Comparison of ENCODE assay signal across 29 cellular contexts in the genomic region with DNA sequence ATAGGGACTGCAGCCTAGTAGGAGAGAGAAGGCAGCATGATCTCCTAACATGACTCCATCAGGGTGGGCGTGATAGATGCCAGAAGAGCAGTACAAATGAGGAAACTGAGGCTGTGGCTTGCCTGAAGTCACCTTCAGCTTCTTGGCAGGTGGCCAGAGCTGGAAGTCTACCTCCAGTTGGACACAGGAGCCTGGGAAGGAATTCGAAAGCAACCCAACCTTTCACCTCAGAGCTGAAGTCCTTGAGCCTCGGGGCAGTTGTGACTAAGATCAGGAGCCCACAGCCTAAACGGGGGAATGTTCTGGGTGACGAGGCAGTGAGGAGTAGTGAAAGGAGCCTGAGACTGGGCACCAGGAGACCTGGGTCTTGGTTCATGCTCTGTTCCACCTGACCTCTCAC. TPM values are rescaled to one million over a fixed set of nuclear protein-coding genes. Genes with fewer than 3 reads are reported as not detected.
A peak's percentile ranks its signal among the peaks of the same experiment; 100 is the strongest.
DNase-seq lines count a peak whose midpoint lies in the region; ATAC-seq, FAIRE-seq and TF ChIP-seq lines count a peak whose summit lies in the region.
"Had no signal": no experiment of that assay in that cellular context is flagged by ENCODE, and none has a peak within 500 bp of the region (broad histone marks: within the 10 kb centered on the region; RNA-seq: fewer than 3 reads in every experiment).

No MANE protein-coding gene starts in this region.

- H3K27ac Mint-ChIP-seq in CD4-positive, alpha-beta memory T cell, result peak overlapping the region in 5 of 7 donors; percentile 57 to 93 (median 90)
- H3K27ac Mint-ChIP-seq: activated CD4-positive, alpha-beta T cell treated with anti-CD3 and anti-CD28 coated beads, Interleukin-2, amount 10 ng/mL, durations not matched to agents 24 days and 14 days; activated naive CD4-positive, alpha-beta T cell treated with anti-CD3 and anti-CD28 coated beads, Interleukin-2, amount 50 U/mL, for 72 hours; HFFc6; natural killer cell had no signal

- intact Hi-C loops in CD4-positive, alpha-beta memory T cell (cut with micrococcal nuclease), result no loop called here
- intact Hi-C loops in K562 (cut with micrococcal nuclease), result no loop called here

- peaks cover 4 to 6% of the 10 kb centered on the region in 2 donors for H3K36me3 Mint-ChIP-seq in CD4-positive, alpha-beta memory T cell
- H3K36me3 Mint-ChIP-seq: natural killer cell had no signal

- no peak for FAIRE-seq in K562 (lab: Jason Lieb, UNC)
- FAIRE-seq: D721Med, endothelial cell of umbilical vein had no signal

- no peak for TF ChIP-seq POLR2A in K562 (conservative IDR thresholded peaks at IDR 0.05)

- TF ChIP-seq CTCF in K562 (IDR thresholded peaks at IDR 0.05 in 2 of 3, conservative IDR thresholded peaks at IDR 0.05 in 1 of 3; ENCODE audit: insufficient read depth in 2 of 3, low read depth in 1 of 3, low read length in 3 of 3), result no peak

- H2AFZ ChIP-seq in K562 (ENCODE audit: low read depth, low read length), result no peak overlapping the region
- H2AFZ ChIP-seq in neuronal stem cell (ENCODE audit: low read length), result no peak overlapping the region

- H3K4me1 Mint-ChIP-seq in CD4-positive, alpha-beta memory T cell, result peaks cover 46 to 85% (median 68%) of the 10 kb centered on the region in 4 donors

- H2BK12ac ChIP-seq in neuronal stem cell (ENCODE audit: low read length), result no peak overlapping the region

- no peak overlapping the region for H3K14ac ChIP-seq in neuronal stem cell (ENCODE audit: low read length)

- no peak for DNase-seq in CD4-positive, alpha-beta memory T cell
- DNase-seq in LoVo (ENCODE audit: low spot score), result peak; percentile 41
- no peak for DNase-seq in K562 (ENCODE audit: extremely low read depth in 1 of 4, low spot score in 3 of 4)
- no peak for DNase-seq in neuronal stem cell (ENCODE audit: low spot score)
- no peak for DNase-seq in GM03348 (ENCODE audit: low spot score)
- DNase-seq in cerebellum (ENCODE audit: low spot score), result no peak
- no peak for DNase-seq in NCI-H2081 (lab: John Stamatoyannopoulos, UW)
- DNase-seq: activated CD4-positive, alpha-beta T cell treated with anti-CD3 and anti-CD28 coated beads, Interleukin-2, amount 10 ng/mL, durations not matched to agents 24 days and 14 days; aorta; HFFc6; hippocampal formation; MV-4-11; natural killer cell; NCI-H1436 treated with DMSO at 0.1 percent for 48 hours; NCI-H2107; NCI-H446; NCI-H82; stimulated activated CD4-positive, alpha-beta T cell treated with anti-CD3 and anti-CD28 coated beads, Interleukin-2, amount 100 ng/mL, for 24 hours; T-helper 9 cell; WERI-Rb-1 had no signal

- H3K9ac ChIP-seq in K562 (ENCODE audit: insufficient read depth in 1 of 2, low read depth in 2 of 2, low read length in 2 of 2) (no peak overlapping the region), neuronal stem cell (ENCODE audit: low read depth, low read length, poor library complexity) (no peak overlapping the region)

- no peak overlapping the region for H4K8ac ChIP-seq in neuronal stem cell (ENCODE audit: low read depth, low read length)

- H3K18ac ChIP-seq in neuronal stem cell (ENCODE audit: low read length), result no peak overlapping the region

- H3K27me3 ChIP-seq in CD4-positive, alpha-beta memory T cell (ENCODE audit: insufficient read depth, low read length), result no peaks in the 10 kb centered on the region
- peaks cover 0 to 4% of the 10 kb centered on the region in 2 experiments; a peak in 1 of 5 replicates for H3K27me3 ChIP-seq in K562 (ENCODE audit: control insufficient read depth in 2 of 2, insufficient read depth in 2 of 2, low read length in 2 of 2)
- no peaks in the 10 kb centered on the region for H3K27me3 ChIP-seq in neuronal stem cell (ENCODE audit: control insufficient read depth in 3 of 3, insufficient read depth in 3 of 3, low read depth in 1 of 3, low read length in 3 of 3)
- H3K27me3 ChIP-seq: tibial nerve had no signal

- H4K20me1 ChIP-seq in K562 (replicated peaks; ENCODE audit: control insufficient read depth, insufficient read depth, low read length), result no peaks in the 10 kb centered on the region

- H3K4me1 ChIP-seq in CD4-positive, alpha-beta memory T cell (ENCODE audit: insufficient read depth, low read length), result peaks cover 79% of the 10 kb centered on the region
- H3K4me1 ChIP-seq in K562 (replicated peaks in 1 of 2; ENCODE audit: control insufficient read depth in 2 of 2, insufficient read depth in 2 of 2, low read length in 2 of 2) (peaks cover 0 to 4% of the 10 kb centered on the region in 2 experiments; a peak in 2 of 5 replicates), neuronal stem cell (ENCODE audit: control insufficient read depth in 2 of 2, insufficient read depth in 1 of 2, low read depth in 1 of 2, low read length in 2 of 2) (peaks cover 0 to 4% of the 10 kb centered on the region in 2 donors)

- POLR2A ChIA-PET in CD4-positive, alpha-beta memory T cell (lab: Charles Lee; ENCODE audit: partially characterized antibody), result interaction anchor here (2.0 to 7.9 kb wide), 2 partner anchors 12 to 58 kb away, joined by 8 to 146 read pairs; a partner anchor contains a TSS
- POLR2A ChIA-PET in K562 (lab: Yijun Ruan, JAX), result no interaction called here

- H3K79me2 ChIP-seq in K562 (ENCODE audit: control insufficient read depth, insufficient read depth, low read length), result no peaks in the 10 kb centered on the region

- peak overlapping the region in 6 of 8 donors; percentile 10 to 80 (median 21) for H3K4me3 Mint-ChIP-seq in CD4-positive, alpha-beta memory T cell
- H3K4me3 Mint-ChIP-seq: HFFc6, natural killer cell had no signal

- H2BK120ac ChIP-seq in neuronal stem cell (ENCODE audit: low read depth, low read length), result no peak overlapping the region

- no peak overlapping the region for H3K4ac ChIP-seq in neuronal stem cell (ENCODE audit: low read length)

- WGBS in K562 (ENCODE audit: insufficient coverage, low coverage, missing lambda C conversion rate), result 8% methylated on average over 5 of the region's 5 CpGs
- WGBS in neuronal stem cell (ENCODE audit: extremely low coverage in 2 of 2, insufficient read length in 2 of 2, insufficient replicate concordance in 1 of 2), 2 donors, result no CpG with 5 or more reads among the region's 5 CpGs

- H4K91ac ChIP-seq in neuronal stem cell (ENCODE audit: low read depth, low read length, poor library complexity), result no peak overlapping the region

- no peak overlapping the region for H2BK15ac ChIP-seq in neuronal stem cell (ENCODE audit: low read length)

- no peak for TF ChIP-seq EP300 in K562 (IDR thresholded peaks at IDR 0.05; ENCODE audit: low read length)

- peak overlapping the region; percentile 17 for H2AK5ac ChIP-seq in neuronal stem cell (ENCODE audit: low read depth, low read length)

- H3K27ac ChIP-seq in CD4-positive, alpha-beta memory T cell (ENCODE audit: low read depth, low read length), result no peak overlapping the region
- H3K27ac ChIP-seq in K562 (ENCODE audit: extremely low read depth, low read depth, low read length) (no peak overlapping the region), neuronal stem cell (replicated peaks; ENCODE audit: low read length) (no peak overlapping the region)
- H3K27ac ChIP-seq: C4-2B, WERI-Rb-1 had no signal

- no peak overlapping the region for H3K4me3 ChIP-seq in CD4-positive, alpha-beta memory T cell (ENCODE audit: low read length in 2 of 2)
- H3K4me3 ChIP-seq in K562 (no peak overlapping the region), neuronal stem cell (ENCODE audit: low read length in 2 of 2) (no peak overlapping the region)
- H3K4me3 ChIP-seq: tibial nerve had no signal

- H3K23ac ChIP-seq in neuronal stem cell (ENCODE audit: low read depth, low read length, poor library complexity), result peak overlapping the region; percentile 8

- H3K9me3 ChIP-seq in CD4-positive, alpha-beta memory T cell (ENCODE audit: control insufficient read depth in 1 of 2, low read length in 2 of 2), result no peaks in the 10 kb centered on the region
- H3K9me3 ChIP-seq in K562 (replicated peaks; ENCODE audit: control insufficient read depth, insufficient read depth, low read depth, low read length), result no peaks in the 10 kb centered on the region
- H3K9me3 ChIP-seq in neuronal stem cell (replicated peaks in 1 of 2; ENCODE audit: control insufficient read depth in 2 of 2, insufficient read depth in 1 of 2, low read depth in 1 of 2, low read length in 2 of 2), result peaks cover 0 to 3% of the 10 kb centered on the region in 2 donors
- H3K9me3 ChIP-seq: tibial nerve had no signal

- no peaks in the 10 kb centered on the region for H3K79me1 ChIP-seq in neuronal stem cell (ENCODE audit: low read depth, low read length)

- in situ Hi-C loops in K562 (cut with MboI), result no loop called here

- no peaks in the 10 kb centered on the region for H3K27me3 Mint-ChIP-seq in CD4-positive, alpha-beta memory T cell
- H3K27me3 Mint-ChIP-seq: activated CD4-positive, alpha-beta T cell treated with anti-CD3 and anti-CD28 coated beads, Interleukin-2, amount 10 ng/mL, durations not matched to agents 24 days and 14 days had no signal

- no peak overlapping the region for H3K4me2 ChIP-seq in K562 (ENCODE audit: insufficient read depth, low read length)
- H3K4me2 ChIP-seq in neuronal stem cell (ENCODE audit: insufficient read depth, low read length, poor library complexity, severe bottlenecking), result no peak overlapping the region

- H3K9me1 ChIP-seq in K562 (ENCODE audit: control insufficient read depth, insufficient read depth, low read length), result no peaks in the 10 kb centered on the region

- CTCF ChIA-PET in CD4-positive, alpha-beta memory T cell (lab: Charles Lee; ENCODE audit: partially characterized antibody), result interaction anchor here (1.6 to 10.9 kb wide), 5 partner anchors 9 to 64 kb away, joined by 4 to 127 read pairs (median 7); a partner anchor contains a TSS
- CTCF ChIA-PET in K562 (lab: Yijun Ruan, JAX; ENCODE audit: low intra/inter-chr PET ratio), result no interaction called here

- BruUV-seq in K562 (replicated peaks; lab: Mats Ljungman, UMichigan), result no TSS peak

- H2BK5ac ChIP-seq in neuronal stem cell (ENCODE audit: low read length), result no peak overlapping the region

- no peaks in the 10 kb centered on the region for H3K36me3 ChIP-seq in CD4-positive, alpha-beta memory T cell (ENCODE audit: insufficient read depth, low read length)
- H3K36me3 ChIP-seq in K562 (ENCODE audit: control insufficient read depth, insufficient read depth, low read length) (no peaks in the 10 kb centered on the region), neuronal stem cell (replicated peaks in 1 of 2; ENCODE audit: control insufficient read depth in 2 of 2, insufficient read depth in 2 of 2, low read length in 2 of 2) (no peaks in the 10 kb centered on the region)
- H3K36me3 ChIP-seq: tibial nerve, WERI-Rb-1 had no signal

- ATAC-seq in K562, result no peak
- ATAC-seq: activated naive CD4-positive, alpha-beta T cell treated with anti-CD3 and anti-CD28 coated beads, Interleukin-2, amount 50 U/mL, for 72 hours; natural killer cell had no signal

- TF ChIP-seq RAD21 in K562 (CRISPR knock-in tag; conservative IDR thresholded peaks at IDR 0.05 in 1 of 2, IDR thresholded peaks at IDR 0.05 in 1 of 2), result no peak

- no peaks in the 10 kb centered on the region for H3K9me3 Mint-ChIP-seq in CD4-positive, alpha-beta memory T cell
- H3K9me3 Mint-ChIP-seq: activated CD4-positive, alpha-beta T cell treated with anti-CD3 and anti-CD28 coated beads, Interleukin-2, amount 10 ng/mL, durations not matched to agents 24 days and 14 days; activated naive CD4-positive, alpha-beta T cell treated with anti-CD3 and anti-CD28 coated beads, Interleukin-2, amount 50 U/mL, for 72 hours; HFFc6; natural killer cell had no signal

RNA-seq across cellular contexts. Expression of a gene that starts 9.4 kb away (rescaled TPM):
- total RNA-seq in CD4-positive, alpha-beta memory T cell, result under 1 TPM; 0.53 to 0.58 TPM
- polyA plus RNA-seq in CD4-positive, alpha-beta memory T cell, result under 1 TPM; 0.20 to 0.29 TPM
- 0.16 TPM in 1 of 2 replicates, not detected in the other for total RNA-seq in K562 (2011; cell fraction: chromatin; rRNA removed; ENCODE audit: low replicate concordance)
- 0.17 TPM in 1 of 2 replicates, not detected in the other for total RNA-seq in K562 (2011; cell fraction: nucleolus; rRNA removed)
- total RNA-seq in K562 (2011; cell fraction: nucleoplasm; rRNA removed), result not detected in 2 replicates
- total RNA-seq in K562 (2014; rRNA removed), result not detected in 2 replicates
- not detected in 2 replicates for total RNA-seq in K562 (2014; rRNA removed; fragmentation: Illumina TruSeq; extraction: Trizol)
- not detected in 2 replicates for total RNA-seq in K562 (2015; rRNA removed; fragmentation: Illumina TruSeq; extraction: Trizol)
- not detected in 2 replicates for total RNA-seq in K562 (2021)
- 0.04 TPM in 1 of 2 replicates, not detected in the other for polyA plus RNA-seq in K562 (2011; rRNA removed)
- polyA plus RNA-seq in K562 (2011; cell fraction: cytosol; rRNA removed), result not detected in 2 replicates
- polyA plus RNA-seq in K562 (2011; cell fraction: nucleus; rRNA removed), result not detected in 2 replicates
- polyA plus RNA-seq in K562 (2012), result 0.05 TPM in 1 of 2 replicates, not detected in the other
- polyA plus RNA-seq in K562 (2014; fragmentation: Illumina TruSeq; extraction: Trizol), result not detected in 2 replicates
- not detected for polyA plus RNA-seq in K562 (2014; fragmentation: Nextera tagmentation; extraction: Ambion mirVana)
- polyA plus RNA-seq in K562 (2014; rRNA removed), result not detected in 2 replicates
- polyA minus RNA-seq in K562 (2011; rRNA and poly(A)+ RNA removed), result not detected in 2 replicates
- polyA minus RNA-seq in K562 (2011; cell fraction: cytosol; rRNA and poly(A)+ RNA removed), result not detected in 2 replicates
- polyA minus RNA-seq in K562 (2011; cell fraction: nucleus; rRNA and poly(A)+ RNA removed), result not detected in 2 replicates
- polyA plus RNA-seq in neuronal stem cell (2013, experiment 1 of 2), result 0.06 TPM
- polyA plus RNA-seq in neuronal stem cell (2013, experiment 2 of 2), result 0.10 TPM
- not detected for total RNA-seq in cerebellum
- total RNA-seq: aorta, cardiac septum, Daoy, endothelial cell of umbilical vein, natural killer cell, osteoblast, tibial nerve had no signal
- polyA plus RNA-seq: fibroblast of lung had no signal

RNA-seq across cellular contexts. Expression of a gene that starts 33.6 kb away (rescaled TPM):
- 10 to 100 TPM; 12.0 to 13.0 TPM for total RNA-seq in CD4-positive, alpha-beta memory T cell
- 1 to 10 TPM in 1 of 2 donors, under 1 TPM in 1; 0.52 to 1.3 TPM for polyA plus RNA-seq in CD4-positive, alpha-beta memory T cell
- not detected in 2 replicates for total RNA-seq in K562 (2011; cell fraction: chromatin; rRNA removed; ENCODE audit: low replicate concordance)
- total RNA-seq in K562 (2011; cell fraction: nucleolus; rRNA removed), result not detected in 2 replicates
- total RNA-seq in K562 (2011; cell fraction: nucleoplasm; rRNA removed), result not detected in 2 replicates
- total RNA-seq in K562 (2014; rRNA removed), result not detected in 2 replicates
- total RNA-seq in K562 (2014; rRNA removed; fragmentation: Illumina TruSeq; extraction: Trizol), result not detected in 2 replicates
- total RNA-seq in K562 (2015; rRNA removed; fragmentation: Illumina TruSeq; extraction: Trizol), result not detected in 2 replicates
- 0.04 TPM in 1 of 2 replicates, not detected in the other for total RNA-seq in K562 (2021)
- polyA plus RNA-seq in K562 (2011; rRNA removed), result not detected in 2 replicates
- not detected in 2 replicates for polyA plus RNA-seq in K562 (2011; cell fraction: cytosol; rRNA removed)
- not detected in 2 replicates for polyA plus RNA-seq in K562 (2011; cell fraction: nucleus; rRNA removed)
- 0.03 TPM in 1 of 2 replicates, not detected in the other for polyA plus RNA-seq in K562 (2012)
- not detected in 2 replicates for polyA plus RNA-seq in K562 (2014; fragmentation: Illumina TruSeq; extraction: Trizol)
- polyA plus RNA-seq in K562 (2014; fragmentation: Nextera tagmentation; extraction: Ambion mirVana), result not detected
- not detected in 2 replicates for polyA plus RNA-seq in K562 (2014; rRNA removed)
- not detected in 2 replicates for polyA minus RNA-seq in K562 (2011; rRNA and poly(A)+ RNA removed)
- polyA minus RNA-seq in K562 (2011; cell fraction: cytosol; rRNA and poly(A)+ RNA removed), result not detected in 2 replicates
- not detected in 2 replicates for polyA minus RNA-seq in K562 (2011; cell fraction: nucleus; rRNA and poly(A)+ RNA removed)
- 0.32 TPM for polyA plus RNA-seq in neuronal stem cell (2013, experiment 1 of 2)
- 0.25 TPM for polyA plus RNA-seq in neuronal stem cell (2013, experiment 2 of 2)
- 12.4 TPM for total RNA-seq in cerebellum
- total RNA-seq: Daoy had no signal

RNA-seq across cellular contexts. Expression of a gene that starts 46.9 kb away (rescaled TPM):
- 10 to 100 TPM; 29.8 to 36.9 TPM for total RNA-seq in CD4-positive, alpha-beta memory T cell
- polyA plus RNA-seq in CD4-positive, alpha-beta memory T cell, result 10 to 100 TPM in 1 of 2 donors, 1 to 10 TPM in 1; 1.8 to 10.8 TPM
- total RNA-seq in K562 (2011; cell fraction: chromatin; rRNA removed; ENCODE audit: low replicate concordance), result 21.6 and 38.9 TPM in 2 replicates
- total RNA-seq in K562 (2011; cell fraction: nucleolus; rRNA removed), result 14.3 and 15.7 TPM in 2 replicates
- 19.9 and 30.2 TPM in 2 replicates for total RNA-seq in K562 (2011; cell fraction: nucleoplasm; rRNA removed)
- 24.6 and 32.9 TPM in 2 replicates for total RNA-seq in K562 (2014; rRNA removed)
- total RNA-seq in K562 (2014; rRNA removed; fragmentation: Illumina TruSeq; extraction: Trizol), result 22.9 and 25.1 TPM in 2 replicates
- 25.1 and 25.8 TPM in 2 replicates for total RNA-seq in K562 (2015; rRNA removed; fragmentation: Illumina TruSeq; extraction: Trizol)
- total RNA-seq in K562 (2021), result 67.4 and 68.4 TPM in 2 replicates
- 15.4 and 28.5 TPM in 2 replicates for polyA plus RNA-seq in K562 (2011; rRNA removed)
- polyA plus RNA-seq in K562 (2011; cell fraction: cytosol; rRNA removed), result 10.0 and 18.3 TPM in 2 replicates
- polyA plus RNA-seq in K562 (2011; cell fraction: nucleus; rRNA removed), result 20.7 and 22.6 TPM in 2 replicates
- 19.6 and 27.3 TPM in 2 replicates for polyA plus RNA-seq in K562 (2012)
- polyA plus RNA-seq in K562 (2014; fragmentation: Illumina TruSeq; extraction: Trizol), result 24.2 and 29.5 TPM in 2 replicates
- under 1 TPM; 0.38 to 0.48 TPM for polyA plus RNA-seq in K562 (2014; fragmentation: Nextera tagmentation; extraction: Ambion mirVana)
- 15.2 and 21.4 TPM in 2 replicates for polyA plus RNA-seq in K562 (2014; rRNA removed)
- 24.6 and 34.2 TPM in 2 replicates for polyA minus RNA-seq in K562 (2011; rRNA and poly(A)+ RNA removed)
- polyA minus RNA-seq in K562 (2011; cell fraction: cytosol; rRNA and poly(A)+ RNA removed), result 19.0 and 19.8 TPM in 2 replicates
- 3.4 and 4.6 TPM in 2 replicates for polyA minus RNA-seq in K562 (2011; cell fraction: nucleus; rRNA and poly(A)+ RNA removed)
- 16.5 TPM for polyA plus RNA-seq in neuronal stem cell (2013, experiment 1 of 2)
- 16.8 TPM for polyA plus RNA-seq in neuronal stem cell (2013, experiment 2 of 2)
- 15.2 TPM for total RNA-seq in cerebellum

RNA-seq across cellular contexts. Expression of a gene that starts 47.3 kb away (rescaled TPM):
- total RNA-seq in CD4-positive, alpha-beta memory T cell, result under 1 TPM; 0.36 to 0.67 TPM
- under 1 TPM; 0.26 to 0.71 TPM for polyA plus RNA-seq in CD4-positive, alpha-beta memory T cell
- 0.25 TPM in 1 of 2 replicates, not detected in the other for total RNA-seq in K562 (2011; cell fraction: chromatin; rRNA removed; ENCODE audit: low replicate concordance)
- not detected in 2 replicates for total RNA-seq in K562 (2011; cell fraction: nucleolus; rRNA removed)
- total RNA-seq in K562 (2011; cell fraction: nucleoplasm; rRNA removed), result not detected in 2 replicates
- total RNA-seq in K562 (2014; rRNA removed), result 0.27 TPM in 1 of 2 replicates, not detected in the other
- not detected in 2 replicates for total RNA-seq in K562 (2014; rRNA removed; fragmentation: Illumina TruSeq; extraction: Trizol)
- not detected in 2 replicates for total RNA-seq in K562 (2015; rRNA removed; fragmentation: Illumina TruSeq; extraction: Trizol)
- total RNA-seq in K562 (2021), result 0.22 TPM in 1 of 2 replicates, not detected in the other
- polyA plus RNA-seq in K562 (2011; rRNA removed), result 0.08 TPM in 1 of 2 replicates, not detected in the other
- polyA plus RNA-seq in K562 (2011; cell fraction: cytosol; rRNA removed), result 0.09 TPM in 1 of 2 replicates, not detected in the other
- 0.47 TPM in 1 of 2 replicates, not detected in the other for polyA plus RNA-seq in K562 (2011; cell fraction: nucleus; rRNA removed)
- 0.69 and 1.1 TPM in 2 replicates for polyA plus RNA-seq in K562 (2012)
- polyA plus RNA-seq in K562 (2014; fragmentation: Illumina TruSeq; extraction: Trizol), result 0.13 TPM in 1 of 2 replicates, not detected in the other
- polyA plus RNA-seq in K562 (2014; fragmentation: Nextera tagmentation; extraction: Ambion mirVana), result under 1 TPM; 0.11 to 0.50 TPM
- polyA plus RNA-seq in K562 (2014; rRNA removed), result not detected in 2 replicates
- not detected in 2 replicates for polyA minus RNA-seq in K562 (2011; rRNA and poly(A)+ RNA removed)
- not detected in 2 replicates for polyA minus RNA-seq in K562 (2011; cell fraction: cytosol; rRNA and poly(A)+ RNA removed)
- not detected in 2 replicates for polyA minus RNA-seq in K562 (2011; cell fraction: nucleus; rRNA and poly(A)+ RNA removed)
- 0.68 TPM for polyA plus RNA-seq in neuronal stem cell (2013, experiment 1 of 2)
- polyA plus RNA-seq in neuronal stem cell (2013, experiment 2 of 2), result 0.64 TPM
- total RNA-seq in cerebellum, result 0.27 TPM

RNA-seq across cellular contexts. Expression of a gene that starts 57.2 kb away (rescaled TPM):
- 10 to 100 TPM; 63.0 to 84.8 TPM for total RNA-seq in CD4-positive, alpha-beta memory T cell
- polyA plus RNA-seq in CD4-positive, alpha-beta memory T cell, result 10 to 100 TPM in 1 of 2 donors, 1 to 10 TPM in 1; 4.6 to 25.4 TPM
- total RNA-seq in K562 (2011; cell fraction: chromatin; rRNA removed; ENCODE audit: low replicate concordance), result 94.8 and 197 TPM in 2 replicates
- total RNA-seq in K562 (2011; cell fraction: nucleolus; rRNA removed), result 81.6 and 88.2 TPM in 2 replicates
- 67.5 and 71.6 TPM in 2 replicates for total RNA-seq in K562 (2011; cell fraction: nucleoplasm; rRNA removed)
- total RNA-seq in K562 (2014; rRNA removed), result 3.7 and 9.6 TPM in 2 replicates
- 4.0 and 4.4 TPM in 2 replicates for total RNA-seq in K562 (2014; rRNA removed; fragmentation: Illumina TruSeq; extraction: Trizol)
- 5.3 and 7.0 TPM in 2 replicates for total RNA-seq in K562 (2015; rRNA removed; fragmentation: Illumina TruSeq; extraction: Trizol)
- total RNA-seq in K562 (2021), result 19.9 and 25.1 TPM in 2 replicates
- 6.3 and 17.6 TPM in 2 replicates for polyA plus RNA-seq in K562 (2011; rRNA removed)
- 5.4 and 7.7 TPM in 2 replicates for polyA plus RNA-seq in K562 (2011; cell fraction: cytosol; rRNA removed)
- 41.9 and 61.2 TPM in 2 replicates for polyA plus RNA-seq in K562 (2011; cell fraction: nucleus; rRNA removed)
- 15.5 and 24.1 TPM in 2 replicates for polyA plus RNA-seq in K562 (2012)
- polyA plus RNA-seq in K562 (2014; fragmentation: Illumina TruSeq; extraction: Trizol), result 20.5 and 22.7 TPM in 2 replicates
- under 1 TPM; 0.24 to 0.96 TPM for polyA plus RNA-seq in K562 (2014; fragmentation: Nextera tagmentation; extraction: Ambion mirVana)
- polyA plus RNA-seq in K562 (2014; rRNA removed), result 13.6 and 20.2 TPM in 2 replicates
- polyA minus RNA-seq in K562 (2011; rRNA and poly(A)+ RNA removed), result 7.2 and 7.6 TPM in 2 replicates
- polyA minus RNA-seq in K562 (2011; cell fraction: cytosol; rRNA and poly(A)+ RNA removed), result 9.3 and 18.1 TPM in 2 replicates
- polyA minus RNA-seq in K562 (2011; cell fraction: nucleus; rRNA and poly(A)+ RNA removed), result 11.0 and 13.6 TPM in 2 replicates
- 10.8 TPM for polyA plus RNA-seq in neuronal stem cell (2013, experiment 1 of 2)
- 9.7 TPM for polyA plus RNA-seq in neuronal stem cell (2013, experiment 2 of 2)
- 10.0 TPM for total RNA-seq in cerebellum

Comparison
In these comparisons a context has a peak if more than half of its experiments do, and no peak if none do; other contexts are left out.
1. RNA of a gene that starts 33.6 kb away (total RNA-seq): 12.0 to 13.0 TPM in CD4-positive, alpha-beta memory T cell and 12.4 TPM in cerebellum (single experiment); 0.04 TPM in K562; every median in the first group is over 10 times any median in the second.